Comparison of ENCODE assay signal across 10 cellular contexts in the genomic region with DNA sequence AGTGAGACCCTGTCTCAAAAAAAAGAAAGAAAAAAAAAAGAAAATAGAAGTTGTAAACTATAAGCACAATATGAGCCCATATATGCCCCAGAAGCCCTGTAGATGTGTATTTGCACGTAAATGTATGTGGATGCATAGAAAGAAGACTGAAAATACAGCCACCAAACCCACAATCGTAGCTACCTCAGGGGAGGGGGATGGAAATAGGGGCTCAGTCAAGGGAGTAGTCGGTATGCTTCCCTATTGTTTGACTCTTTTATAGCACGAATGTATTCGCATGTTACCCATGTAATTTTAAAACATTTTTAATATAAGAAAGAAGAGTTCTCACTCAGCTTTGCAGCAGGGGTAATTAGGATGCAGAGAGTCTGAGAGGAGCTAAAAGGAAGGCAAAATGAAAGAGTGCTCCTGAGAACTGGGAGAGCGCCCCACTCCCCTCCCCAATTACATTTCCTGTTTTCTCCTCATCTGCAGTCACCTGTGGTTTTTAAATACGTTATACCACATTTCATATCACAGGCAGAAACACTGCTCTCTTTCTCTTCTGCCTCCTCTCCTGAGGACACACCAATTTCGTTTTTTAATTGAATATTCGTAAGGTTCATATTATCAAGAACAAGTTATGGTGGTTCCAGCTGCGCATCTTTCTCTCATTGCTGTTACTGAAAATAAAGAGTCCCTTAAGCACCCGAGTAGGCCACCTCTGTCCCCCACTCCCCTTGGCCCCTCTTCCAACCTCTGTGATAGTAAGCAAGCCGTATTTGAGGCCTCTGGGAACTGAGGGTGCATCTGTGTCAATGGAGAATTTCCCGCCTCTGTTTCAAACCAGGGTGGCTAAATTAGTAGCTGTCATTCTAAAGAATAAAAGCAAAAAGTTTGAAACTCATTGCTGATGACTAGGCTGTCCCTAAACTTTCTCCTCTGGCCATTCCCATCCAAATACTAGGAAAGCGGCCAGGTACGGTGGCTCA. TPM values are rescaled to one million over a fixed set of nuclear protein-coding genes. Genes with fewer than 3 reads are reported as not detected.
DNase-seq lines count a peak whose midpoint lies in the region; ATAC-seq and TF ChIP-seq lines count a peak whose summit lies in the region.
"Had no signal": no experiment of that assay in that cellular context is flagged by ENCODE, and none has a peak within 500 bp of the region (broad histone marks: within the 10 kb centered on the region; RNA-seq: fewer than 3 reads in every experiment).

No MANE protein-coding gene starts in this region.

- peak; percentile 36 for ATAC-seq in HG03432 (IDR thresholded peaks at IDR 0.05; ENCODE audit: unreplicated experiment)
- no peak for ATAC-seq in HG03139 (IDR thresholded peaks at IDR 0.05; ENCODE audit: unreplicated experiment)
- ATAC-seq: body of pancreas had no signal

- H3K36me3 Mint-ChIP-seq in activated naive CD4-positive, alpha-beta T cell treated with anti-CD3 and anti-CD28 coated beads, Interleukin-2, amount 10 ng/mL, durations not matched to agents 7 days and 5 days, result peaks cover 38% of the 10 kb centered on the region
- H3K36me3 Mint-ChIP-seq in activated T-helper 1 cell treated with anti-CD3 and anti-CD28 coated beads, Interleukin-12 subunit alpha, Interleukin-12 subunit beta, Interleukin-2, Interleukin-4 antibody, amounts not matched to agents 30 ng/mL and 10 ng/mL and 1 ng/mL, durations not matched to agents 14 hours and 24 hours and 36 hours (ENCODE audit: low read depth), result peaks cover 11% of the 10 kb centered on the region

- peaks cover 0 to 16% (median 5%) of the 10 kb centered on the region in 4 donors for H3K4me1 ChIP-seq in transverse colon
- H3K4me1 ChIP-seq: body of pancreas had no signal

- peak overlapping the region; percentile 75 for H3K4me3 Mint-ChIP-seq in activated naive CD4-positive, alpha-beta T cell treated with anti-CD3 and anti-CD28 coated beads, Interleukin-2, amount 10 ng/mL, durations not matched to agents 7 days and 5 days
- peak overlapping the region; percentile 82 for H3K4me3 Mint-ChIP-seq in activated T-helper 1 cell treated with anti-CD3 and anti-CD28 coated beads, Interleukin-12 subunit alpha, Interleukin-12 subunit beta, Interleukin-2, Interleukin-4 antibody, amounts not matched to agents 30 ng/mL and 10 ng/mL and 1 ng/mL, durations not matched to agents 14 hours and 24 hours and 36 hours

- no peak overlapping the region for H3K4me3 ChIP-seq in transverse colon
- H3K4me3 ChIP-seq: body of pancreas had no signal

- no peaks in the 10 kb centered on the region for H3K9me3 Mint-ChIP-seq in activated naive CD4-positive, alpha-beta T cell treated with anti-CD3 and anti-CD28 coated beads, Interleukin-2, amount 10 ng/mL, durations not matched to agents 7 days and 5 days
- no peaks in the 10 kb centered on the region for H3K9me3 Mint-ChIP-seq in activated T-helper 1 cell treated with anti-CD3 and anti-CD28 coated beads, Interleukin-12 subunit alpha, Interleukin-12 subunit beta, Interleukin-2, Interleukin-4 antibody, amounts not matched to agents 30 ng/mL and 10 ng/mL and 1 ng/mL, durations not matched to agents 14 hours and 24 hours and 36 hours

- H3K27ac ChIP-seq in transverse colon, result peak overlapping the region; percentile 11 to 93 (median 53)
- H3K27ac ChIP-seq: body of pancreas had no signal

- in situ Hi-C loops in transverse colon (cut with MboI; ENCODE audit: low pct_ligation_motif_present in 1 of 4, low pct_unique_long_range_greater_than_20kb in 1 of 4, low sequenced_read_pairs in 3 of 4), result no loop called here

- TF ChIP-seq CTCF in transverse colon (IDR thresholded peaks at IDR 0.05), result no peak

- H3K9me3 ChIP-seq in transverse colon, result no peaks in the 10 kb centered on the region
- H3K9me3 ChIP-seq: body of pancreas had no signal

- no peaks in the 10 kb centered on the region for H3K27me3 Mint-ChIP-seq in activated naive CD4-positive, alpha-beta T cell treated with anti-CD3 and anti-CD28 coated beads, Interleukin-2, amount 10 ng/mL, durations not matched to agents 7 days and 5 days
- H3K27me3 Mint-ChIP-seq in activated T-helper 1 cell treated with anti-CD3 and anti-CD28 coated beads, Interleukin-12 subunit alpha, Interleukin-12 subunit beta, Interleukin-2, Interleukin-4 antibody, amounts not matched to agents 30 ng/mL and 10 ng/mL and 1 ng/mL, durations not matched to agents 14 hours and 24 hours and 36 hours (ENCODE audit: insufficient read depth), result no peaks in the 10 kb centered on the region

- WGBS in transverse colon (ENCODE audit: low coverage in 1 of 2), 2 donors, result 71% methylated on average over 1 to 15 of the region's 15 CpGs

- no peak for TF ChIP-seq POLR2A in transverse colon (IDR thresholded peaks at IDR 0.05)

- no peaks in the 10 kb centered on the region for H3K27me3 ChIP-seq in transverse colon
- H3K27me3 ChIP-seq: body of pancreas had no signal

- H3K36me3 ChIP-seq in transverse colon, result no peaks in the 10 kb centered on the region

- peak overlapping the region; percentile 100 for H3K27ac Mint-ChIP-seq in activated naive CD4-positive, alpha-beta T cell treated with anti-CD3 and anti-CD28 coated beads, Interleukin-2, amount 10 ng/mL, durations not matched to agents 7 days and 5 days
- H3K27ac Mint-ChIP-seq in activated T-helper 1 cell treated with anti-CD3 and anti-CD28 coated beads, Interleukin-12 subunit alpha, Interleukin-12 subunit beta, Interleukin-2, Interleukin-4 antibody, amounts not matched to agents 30 ng/mL and 10 ng/mL and 1 ng/mL, durations not matched to agents 14 hours and 24 hours and 36 hours, result peak overlapping the region; percentile 97

- peaks cover 72% of the 10 kb centered on the region for H3K4me1 Mint-ChIP-seq in activated naive CD4-positive, alpha-beta T cell treated with anti-CD3 and anti-CD28 coated beads, Interleukin-2, amount 10 ng/mL, durations not matched to agents 7 days and 5 days
- peaks cover 64% of the 10 kb centered on the region for H3K4me1 Mint-ChIP-seq in activated T-helper 1 cell treated with anti-CD3 and anti-CD28 coated beads, Interleukin-12 subunit alpha, Interleukin-12 subunit beta, Interleukin-2, Interleukin-4 antibody, amounts not matched to agents 30 ng/mL and 10 ng/mL and 1 ng/mL, durations not matched to agents 14 hours and 24 hours and 36 hours (ENCODE audit: low read depth)

- intact Hi-C loops in activated T-helper 1 cell treated with anti-CD3 and anti-CD28 coated beads, Interleukin-12 subunit alpha, Interleukin-12 subunit beta, Interleukin-2, Interleukin-4 antibody, amounts not matched to agents 30 ng/mL and 10 ng/mL and 1 ng/mL, durations not matched to agents 14 hours and 24 hours and 36 hours (cut with micrococcal nuclease), result loop anchor here (1.0 to 2.0 kb wide), 3 partner anchors 10 to 108 kb away; a partner anchor contains a TSS
- intact Hi-C loops in transverse colon (cut with DNase I; ENCODE audit: low total_unique reads), result no loop called here

- peak; percentile 58 for DNase-seq in activated naive CD4-positive, alpha-beta T cell treated with anti-CD3 and anti-CD28 coated beads, Interleukin-2, amount 10 ng/mL, durations not matched to agents 7 days and 5 days
- DNase-seq in activated naive CD4-positive, alpha-beta T cell treated with Interleukin-2 at 50 U/mL for 16 hours, result no peak
- DNase-seq in activated T-helper 1 cell treated with anti-CD3 and anti-CD28 coated beads, Interleukin-12 subunit alpha, Interleukin-12 subunit beta, Interleukin-2, Interleukin-4 antibody, amounts not matched to agents 30 ng/mL and 10 ng/mL and 1 ng/mL, durations not matched to agents 14 hours and 24 hours and 36 hours (ENCODE audit: low spot score), result no peak
- no peak for DNase-seq in transverse colon
- no peak for DNase-seq in DMS53 (lab: John Stamatoyannopoulos, UW)
- no peak for DNase-seq in activated CD4-positive, alpha-beta T cell treated with anti-CD3 and anti-CD28 coated beads for 4 hours
- DNase-seq: body of pancreas, C1 segment of cervical spinal cord had no signal

- CTCF ChIA-PET in activated naive CD4-positive, alpha-beta T cell treated with anti-CD3 and anti-CD28 coated beads, Interleukin-2, amount 10 ng/mL, durations not matched to agents 7 days and 5 days (lab: Charles Lee), result interaction anchor here (1.0 to 2.2 kb wide), 6 partner anchors 9 to 74 kb away, joined by 3 to 13 read pairs (median 3); a partner anchor contains a TSS

- no peak for TF ChIP-seq EP300 in transverse colon (IDR thresholded peaks at IDR 0.05; ENCODE audit: low read depth)

RNA-seq across cellular contexts. Expression of a gene that starts 10.7 kb away (rescaled TPM):
- 159 and 172 TPM in 2 replicates for total RNA-seq in activated T-helper 1 cell treated with anti-CD3 and anti-CD28 coated beads, Interleukin-12 subunit alpha, Interleukin-12 subunit beta, Interleukin-2, Interleukin-4 antibody, amounts not matched to agents 30 ng/mL and 10 ng/mL and 1 ng/mL, durations not matched to agents 14 hours and 24 hours and 36 hours
- total RNA-seq in transverse colon, result 10 to 100 TPM in 3 of 4 donors, 1 to 10 TPM in 1; 9.4 to 88.2 (median 21.8) TPM
